16 cellular contexts compared by ENCODE assay signal in the genomic region with DNA sequence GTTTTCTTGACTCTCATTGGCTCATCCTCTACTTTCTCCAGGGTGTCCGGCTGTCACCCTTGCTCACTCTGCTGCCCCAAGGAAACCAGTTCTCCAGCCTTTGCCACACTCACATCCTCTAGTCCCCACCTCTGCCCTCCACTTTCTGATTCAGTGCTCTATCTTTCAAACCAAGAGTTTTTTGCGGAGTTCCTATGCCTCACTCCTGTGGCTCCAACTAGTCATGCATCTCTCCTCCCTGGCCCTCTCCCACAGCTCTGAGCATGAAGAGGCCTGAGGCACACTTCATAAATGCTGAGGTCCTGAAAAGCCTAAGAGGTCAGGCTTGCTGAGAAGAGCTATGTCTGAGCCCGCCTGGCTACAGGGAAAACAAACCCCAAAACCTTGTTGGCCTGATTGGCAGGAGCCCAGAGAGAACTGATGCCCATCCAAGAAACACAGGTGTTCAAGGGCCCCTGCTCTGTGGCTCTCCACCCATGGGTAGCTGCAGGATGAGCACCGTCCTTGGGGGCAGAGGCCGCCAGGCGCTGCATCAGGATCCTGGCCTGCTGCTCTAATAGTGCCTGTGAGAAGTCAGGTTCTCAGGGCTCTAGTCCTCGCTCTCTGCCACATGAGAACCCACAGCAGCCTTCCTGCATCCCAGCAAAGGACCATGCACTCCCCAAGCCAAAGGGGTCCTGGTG. TPM values are rescaled to one million over a fixed set of nuclear protein-coding genes. Genes with fewer than 3 reads are reported as not detected.
DNase-seq lines count a peak whose midpoint lies in the region; TF ChIP-seq lines count a peak whose summit lies in the region.
"Had no signal": no experiment of that assay in that cellular context is flagged by ENCODE, and none has a peak within 500 bp of the region (broad histone marks: within the 10 kb centered on the region; RNA-seq: fewer than 3 reads in every experiment).

No MANE protein-coding gene starts in this region.

- peaks cover 6% of the 10 kb centered on the region for H3K9me3 Mint-ChIP-seq in MCF 10A (ENCODE audit: unreplicated experiment)

- no peak for TF ChIP-seq POLR2A in breast epithelium (IDR thresholded peaks at IDR 0.05)
- no peak for TF ChIP-seq POLR2A in esophagus squamous epithelium (IDR thresholded peaks at IDR 0.05)
- TF ChIP-seq POLR2A in uterus (IDR thresholded peaks at IDR 0.05) = no peak

- peak in 1 of 2 donors; percentile 37 for DNase-seq in breast epithelium (ENCODE audit: low spot score in 2 of 2)
- no peak for DNase-seq in MCF 10A (ENCODE audit: unreplicated experiment)
- no peak for DNase-seq in esophagus squamous epithelium (lab: John Stamatoyannopoulos, UW)
- peak in 1 of 2 donors; percentile 44 for DNase-seq in uterus
- no peak for DNase-seq in EL
- DNase-seq in NCI-H2107 (lab: John Stamatoyannopoulos, UW) = no peak
- DNase-seq in NOMO-1 treated with DMSO at 0.1 percent for 48 hours (lab: John Stamatoyannopoulos, UW; ENCODE audit: unreplicated experiment) = no peak
- DNase-seq: ACHN; activated CD8-positive, alpha-beta T cell treated with anti-CD3 and anti-CD28 coated beads, Interleukin-2, amount 10 ng/mL, durations not matched to agents 7 days and 5 days; activated gamma-delta T cell; H7; Karpas-422; NCI-H187; NCI-H748 treated with DMSO at 0.1 percent for 48 hours had no signal

- no peak overlapping the region for H3K27ac Mint-ChIP-seq in MCF 10A (ENCODE audit: low read depth, unreplicated experiment)
- H3K27ac Mint-ChIP-seq: activated CD8-positive, alpha-beta T cell treated with anti-CD3 and anti-CD28 coated beads, Interleukin-2, amount 10 ng/mL, durations not matched to agents 7 days and 5 days had no signal

- POLR2A ChIA-PET in MCF 10A (lab: Yijun Ruan, JAX) = no interaction called here

- peaks cover 5 to 7% of the 10 kb centered on the region in 2 donors for H3K4me1 ChIP-seq in breast epithelium
- peaks cover 21 to 80% (median 59%) of the 10 kb centered on the region in 3 donors for H3K4me1 ChIP-seq in esophagus squamous epithelium
- peaks cover 29 to 61% of the 10 kb centered on the region in 2 donors for H3K4me1 ChIP-seq in muscle layer of duodenum (ENCODE audit: control insufficient read depth in 1 of 2, insufficient read depth in 2 of 2, low read length in 2 of 2)
- peaks cover 9 to 30% of the 10 kb centered on the region in 2 donors for H3K4me1 ChIP-seq in uterus
- H3K4me1 ChIP-seq: Caco-2 had no signal

- H3K27me3 ChIP-seq in breast epithelium = no peaks in the 10 kb centered on the region
- no peaks in the 10 kb centered on the region for H3K27me3 ChIP-seq in esophagus squamous epithelium
- no peaks in the 10 kb centered on the region for H3K27me3 ChIP-seq in muscle layer of duodenum (ENCODE audit: low read depth, low read length)
- no peaks in the 10 kb centered on the region for H3K27me3 ChIP-seq in uterus

- H3K4me3 ChIP-seq in breast epithelium (no peak overlapping the region), esophagus squamous epithelium (no peak overlapping the region), muscle layer of duodenum (ENCODE audit: low read depth in 1 of 2, low read length in 2 of 2) (no peak overlapping the region), uterus (no peak overlapping the region)

- H3K36me3 ChIP-seq in breast epithelium (no peaks in the 10 kb centered on the region), esophagus squamous epithelium (no peaks in the 10 kb centered on the region), muscle layer of duodenum (ENCODE audit: control insufficient read depth in 1 of 2, insufficient read depth in 2 of 2, low read length in 2 of 2) (no peaks in the 10 kb centered on the region), uterus (no peaks in the 10 kb centered on the region)

- no TSS peak for BruUV-seq in MCF 10A (replicated peaks; lab: Mats Ljungman, UMichigan)

- CTCF ChIA-PET in MCF 10A (lab: Yijun Ruan, JAX) = interaction anchor here (0.6 to 1.4 kb wide), 7 partner anchors 9 to 245 kb away, joined by 3 to 6 read pairs (median 3); no protein-coding TSS in a partner anchor

- H3K27ac ChIP-seq in breast epithelium (peak overlapping the region; percentile 29 to 77), esophagus squamous epithelium (peak overlapping the region; percentile 25 to 93 (median 80)), muscle layer of duodenum (ENCODE audit: low read length) (peak overlapping the region; percentile 61), uterus (peak overlapping the region; percentile 77 to 95)

- H3K9me3 ChIP-seq in breast epithelium = no peaks in the 10 kb centered on the region
- no peaks in the 10 kb centered on the region for H3K9me3 ChIP-seq in esophagus squamous epithelium
- H3K9me3 ChIP-seq in muscle layer of duodenum (ENCODE audit: control insufficient read depth in 1 of 2, low read length in 2 of 2) = no peaks in the 10 kb centered on the region
- H3K9me3 ChIP-seq in uterus = no peaks in the 10 kb centered on the region
- H3K9me3 ChIP-seq: Caco-2 had no signal

- WGBS in esophagus squamous epithelium, 2 donors = 54 to 72% methylated on average over 2 of the region's 7 CpGs

- no peaks in the 10 kb centered on the region for H3K36me3 Mint-ChIP-seq in MCF 10A (ENCODE audit: insufficient read depth, unreplicated experiment)

- H3K27me3 Mint-ChIP-seq in MCF 10A (ENCODE audit: insufficient read depth, unreplicated experiment) = no peaks in the 10 kb centered on the region

- H3K4me1 Mint-ChIP-seq in MCF 10A (ENCODE audit: insufficient read depth, unreplicated experiment) = peaks cover 21% of the 10 kb centered on the region

- TF ChIP-seq CTCF in breast epithelium (IDR thresholded peaks at IDR 0.05) (no peak), MCF 10A (IDR thresholded peaks at IDR 0.05; ENCODE audit: unreplicated experiment) (no peak), esophagus squamous epithelium (IDR thresholded peaks at IDR 0.05) (no peak), uterus (IDR thresholded peaks at IDR 0.05) (no peak)

- H3K4me3 Mint-ChIP-seq in MCF 10A (ENCODE audit: unreplicated experiment) = no peak overlapping the region
- H3K4me3 Mint-ChIP-seq: activated CD8-positive, alpha-beta T cell treated with anti-CD3 and anti-CD28 coated beads, Interleukin-2, amount 10 ng/mL, durations not matched to agents 7 days and 5 days had no signal

- intact Hi-C loops in breast epithelium (cut with DNase I; ENCODE audit: low total_unique reads) = no loop called here
- intact Hi-C loops in MCF 10A (cut with micrococcal nuclease) = no loop called here
- intact Hi-C loops in esophagus squamous epithelium (cut with DNase I) = no loop called here
- intact Hi-C loops in uterus (cut with DNase I; ENCODE audit: low total_unique reads) = no loop called here

RNA-seq across cellular contexts. Expression of gene HS1BP3, which starts 42.1 kb away (rescaled TPM):
- 10 to 100 TPM; 19.0 to 31.8 (median 25.9) TPM for total RNA-seq in breast epithelium
- 10.0 and 25.1 TPM in 2 replicates for total RNA-seq in MCF 10A (2022)
- 10 to 100 TPM in 3 of 4 donors, 1 to 10 TPM in 1; 7.9 to 22.1 (median 16.9) TPM for total RNA-seq in esophagus squamous epithelium
- 10 to 100 TPM in 3 of 4 donors, 1 to 10 TPM in 1; 7.1 to 41.8 (median 28.4) TPM for total RNA-seq in uterus

RNA-seq across cellular contexts. Expression of gene GDF7, which starts 58.1 kb away (rescaled TPM):
- total RNA-seq in breast epithelium = under 1 TPM; under 0.01 to 0.15 (median under 0.01) TPM
- total RNA-seq in MCF 10A (2022) = not detected in 2 replicates
- total RNA-seq in esophagus squamous epithelium = 1 to 10 TPM in 2 of 4 donors, under 1 TPM in 2; 0.26 to 1.9 (median 0.78) TPM
- 10 to 100 TPM in 1 of 4 donors, 1 to 10 TPM in 3; 1.5 to 45.6 (median 5.4) TPM for total RNA-seq in uterus
- total RNA-seq: activated CD8-positive, alpha-beta T cell treated with anti-CD3 and anti-CD28 coated beads, Interleukin-2, amount 10 ng/mL, durations not matched to agents 7 days and 5 days had no signal
